10 cellular contexts compared by ENCODE assay signal in the genomic region with DNA sequence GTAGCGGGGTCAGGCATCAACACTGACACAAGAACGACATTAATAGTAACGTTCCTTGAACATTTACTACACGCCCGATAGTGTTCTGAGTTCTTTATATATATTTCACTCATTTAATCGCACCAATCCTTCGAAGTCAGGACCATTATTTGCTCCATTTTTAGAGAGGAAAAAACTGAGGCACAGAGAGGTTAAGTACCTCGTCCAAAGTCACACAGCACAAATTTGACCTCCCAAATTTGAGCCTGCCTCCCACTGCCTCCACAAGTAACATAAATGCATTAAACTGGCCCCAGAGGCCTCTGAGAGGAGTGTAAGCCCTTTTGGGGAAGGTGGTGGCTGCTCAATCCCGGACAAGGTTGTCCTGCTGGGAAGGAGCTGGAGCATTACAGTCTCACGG. TPM values are rescaled to one million over a fixed set of nuclear protein-coding genes. Genes with fewer than 3 reads are reported as not detected.
A peak's percentile ranks its signal among the peaks of the same experiment; 100 is the strongest.
DNase-seq lines count a peak whose midpoint lies in the region; ATAC-seq and TF ChIP-seq lines count a peak whose summit lies in the region.
"Had no signal": no experiment of that assay in that cellular context is flagged by ENCODE, and none has a peak within 500 bp of the region (broad histone marks: within the 10 kb centered on the region; RNA-seq: fewer than 3 reads in every experiment).

No MANE protein-coding gene starts in this region.

- H3K36me3 ChIP-seq in fibroblast of lung (ENCODE audit: control insufficient read depth, insufficient read depth, low read length) (no peaks in the 10 kb centered on the region), sigmoid colon (no peaks in the 10 kb centered on the region), MG63 (no peaks in the 10 kb centered on the region)
- H3K36me3 ChIP-seq: adrenal gland had no signal

- H3K9ac ChIP-seq in fibroblast of lung (ENCODE audit: insufficient read depth, low read length), result no peak overlapping the region

- 24 to 58% methylated on average over 10 of the region's 10 CpGs for WGBS in sigmoid colon, 2 donors

- H3K4me3 ChIP-seq in GM12864 (ENCODE audit: low read depth, low read length) (peak overlapping the region; percentile 45; the same call in 1 of the 2 replicates), fibroblast of lung (replicated peaks in 1 of 4; ENCODE audit: control extremely low read depth in 1 of 4, insufficient read depth in 1 of 4, low read depth in 3 of 4, low read length in 4 of 4) (peak overlapping the region in 3 of 4 experiments; percentile 29 to 37 (median 29)), sigmoid colon (peak overlapping the region; percentile 19 to 52 (median 45)), MG63 (no peak overlapping the region)

- H3K79me2 ChIP-seq in fibroblast of lung (ENCODE audit: control insufficient read depth, insufficient read depth, low read length), result no peaks in the 10 kb centered on the region

- no peak for TF ChIP-seq POLR2A in sigmoid colon (IDR thresholded peaks at IDR 0.05)

- H3K4me2 ChIP-seq in fibroblast of lung (ENCODE audit: extremely low read depth, insufficient read depth, low read length), result peak overlapping the region; percentile 76

- no peaks in the 10 kb centered on the region for H4K20me1 ChIP-seq in fibroblast of lung (ENCODE audit: control insufficient read depth, extremely low read depth, insufficient read depth, low read length)

- TF ChIP-seq CTCF in GM12864 (IDR thresholded peaks at IDR 0.05; ENCODE audit: low read depth, low read length, missing control alignments), result no peak
- no peak for TF ChIP-seq CTCF in RWPE1 (conservative IDR thresholded peaks at IDR 0.05; ENCODE audit: low read depth)
- no peak for TF ChIP-seq CTCF in fibroblast of lung (conservative IDR thresholded peaks at IDR 0.05 in 1 of 2, IDR thresholded peaks at IDR 0.05 in 1 of 2; ENCODE audit: low read depth in 1 of 2, low read length in 2 of 2)
- TF ChIP-seq CTCF in sigmoid colon (IDR thresholded peaks at IDR 0.05), result no peak

- TF ChIP-seq EP300 in sigmoid colon (IDR thresholded peaks at IDR 0.05), result no peak

- POLR2A ChIA-PET in RWPE1 (lab: Yijun Ruan, JAX; ENCODE audit: low non-redundant PET), result interaction anchor here (0.6 kb wide), 1 partner anchor 10 kb away, joined by 3 read pairs; no protein-coding TSS in a partner anchor

- H3K27me3 ChIP-seq in fibroblast of lung (ENCODE audit: control insufficient read depth, insufficient read depth, low read length), result peaks cover 17% of the 10 kb centered on the region
- H3K27me3 ChIP-seq in sigmoid colon, result peaks cover 0 to 6% (median 0%) of the 10 kb centered on the region in 3 donors
- no peaks in the 10 kb centered on the region for H3K27me3 ChIP-seq in MG63
- H3K27me3 ChIP-seq: adrenal gland had no signal

- H3K27ac ChIP-seq in RWPE1, result peak overlapping the region; percentile 89
- no peak overlapping the region for H3K27ac ChIP-seq in fibroblast of lung (ENCODE audit: insufficient read depth, low read length)
- H3K27ac ChIP-seq in sigmoid colon, result peak overlapping the region in 1 of 4 donors; percentile 54

- intact Hi-C loops in sigmoid colon (cut with DNase I), result no loop called here

- CTCF ChIA-PET in RWPE1 (lab: Yijun Ruan, JAX), result interaction anchor here (1.0 to 1.5 kb wide), 6 partner anchors 12 to 250 kb away, joined by 3 to 5 read pairs (median 3); a partner anchor contains a TSS

- H3K9me3 ChIP-seq in fibroblast of lung (ENCODE audit: control insufficient read depth, insufficient read depth, low read depth, low read length) (no peaks in the 10 kb centered on the region), sigmoid colon (no peaks in the 10 kb centered on the region), MG63 (no peaks in the 10 kb centered on the region)
- H3K9me3 ChIP-seq: adrenal gland had no signal

- DNase-seq in GM12864 (ENCODE audit: low read depth) (no peak), RWPE1 (ENCODE audit: low spot score) (no peak), fibroblast of lung (ENCODE audit: low read depth in 2 of 2) (no peak), sigmoid colon (no peak), MG63 (no peak), SKM-1 (lab: John Stamatoyannopoulos, UW; ENCODE audit: unreplicated experiment) (no peak)
- no peak for DNase-seq in central memory CD4-positive, alpha-beta T cell

- H2AFZ ChIP-seq in fibroblast of lung (ENCODE audit: low read length), result peak overlapping the region; percentile 15

- H3K4me1 ChIP-seq in fibroblast of lung (ENCODE audit: control insufficient read depth, extremely low read depth, insufficient read depth, low read length) (peaks cover 5% of the 10 kb centered on the region), sigmoid colon (peaks cover 0 to 47% (median 38%) of the 10 kb centered on the region in 4 donors)

- ATAC-seq in GM18870 (IDR thresholded peaks at IDR 0.05; ENCODE audit: unreplicated experiment), result no peak

RNA-seq across cellular contexts. Expression of a gene that starts 5.8 kb away (rescaled TPM):
- total RNA-seq in fibroblast of lung (2.6 and 4.1 TPM in 2 replicates), sigmoid colon (10 to 100 TPM in 3 of 4 donors, 1 to 10 TPM in 1; 9.6 to 26.6 (median 16.7) TPM)
- polyA plus RNA-seq in fibroblast of lung (2.5 and 3.1 TPM in 2 replicates), sigmoid colon (10 to 100 TPM; 12.7 to 21.0 (median 16.2) TPM)
- 3.1 and 4.2 TPM in 2 replicates for polyA plus RNA-seq in fibroblast of lung (2012)
- 1.8 and 4.3 TPM in 2 replicates for polyA minus RNA-seq in fibroblast of lung (ENCODE audit: low replicate concordance)
- 10.7 and 16.7 TPM in 2 replicates for total RNA-seq in MG63 (2014; rRNA removed; shearing (Covaris generic); ENCODE audit: low replicate concordance)

RNA-seq across cellular contexts. Expression of a gene that starts 12.1 kb away (rescaled TPM):
- total RNA-seq in fibroblast of lung (294 and 396 TPM in 2 replicates), sigmoid colon (100 to 1,000 TPM in 2 of 4 donors, 10 to 100 TPM in 2; 87.5 to 169 (median 98.2) TPM)
- polyA plus RNA-seq in fibroblast of lung (145 and 221 TPM in 2 replicates), sigmoid colon (100 to 1,000 TPM in 2 of 3 donors, 10 to 100 TPM in 1; 62.5 to 244 (median 115) TPM)
- 183 and 234 TPM in 2 replicates for polyA plus RNA-seq in fibroblast of lung (2012)
- polyA minus RNA-seq in fibroblast of lung (ENCODE audit: low replicate concordance), result 331 and 337 TPM in 2 replicates
- total RNA-seq in MG63 (2014; rRNA removed; shearing (Covaris generic); ENCODE audit: low replicate concordance), result 296 and 502 TPM in 2 replicates

RNA-seq across cellular contexts. Expression of a gene that starts 20.7 kb away (rescaled TPM):
- not detected in 2 replicates for total RNA-seq in fibroblast of lung
- polyA plus RNA-seq in fibroblast of lung, result not detected in 2 replicates
- polyA plus RNA-seq in fibroblast of lung (2012), result not detected in 2 replicates
- polyA minus RNA-seq in fibroblast of lung (ENCODE audit: low replicate concordance), result not detected in 2 replicates
- not detected for total RNA-seq in sigmoid colon
- polyA plus RNA-seq in sigmoid colon, result under 1 TPM in 1 of 3 donors, not detected in 2; 0.04 TPM
- not detected in 2 replicates for total RNA-seq in MG63 (2014; rRNA removed; shearing (Covaris generic); ENCODE audit: low replicate concordance)
- total RNA-seq: adrenal gland, temporal lobe had no signal
- polyA plus RNA-seq: adrenal gland had no signal

RNA-seq across cellular contexts. Expression of a gene that starts 36.9 kb away (rescaled TPM):
- total RNA-seq in fibroblast of lung (not detected in 2 replicates), sigmoid colon (not detected)
- polyA plus RNA-seq in fibroblast of lung (not detected in 2 replicates), sigmoid colon (not detected)
- not detected in 2 replicates for polyA plus RNA-seq in fibroblast of lung (2012)
- not detected in 2 replicates for polyA minus RNA-seq in fibroblast of lung (ENCODE audit: low replicate concordance)
- not detected in 2 replicates for total RNA-seq in MG63 (2014; rRNA removed; shearing (Covaris generic); ENCODE audit: low replicate concordance)
- total RNA-seq: adrenal gland had no signal
- polyA plus RNA-seq: adrenal gland had no signal

RNA-seq across cellular contexts. Expression of a gene that starts 45.8 kb away (rescaled TPM):
- total RNA-seq in fibroblast of lung (under 0.01 and 0.50 TPM in 2 replicates), sigmoid colon (under 1 TPM in 3 of 4 donors, not detected in 1; 0.36 to 0.83 (median 0.81) TPM)
- polyA plus RNA-seq in fibroblast of lung (0.10 and 0.19 TPM in 2 replicates), sigmoid colon (10 to 100 TPM in 1 of 3 donors, 1 to 10 TPM in 2; 3.6 to 14.0 (median 8.1) TPM)
- polyA plus RNA-seq in fibroblast of lung (2012), result 0.35 and 0.46 TPM in 2 replicates
- polyA minus RNA-seq in fibroblast of lung (ENCODE audit: low replicate concordance), result not detected in 2 replicates
- 1.3 and 2.3 TPM in 2 replicates for total RNA-seq in MG63 (2014; rRNA removed; shearing (Covaris generic); ENCODE audit: low replicate concordance)
